In genomic region chr17:6981426-6981825, GRCh38 we compare ENCODE assay signal across 20 cellular contexts. TPM values are rescaled to one million over a fixed set of nuclear protein-coding genes. Genes with fewer than 3 reads are reported as not detected.
"Had no signal": no experiment of that assay in that cellular context is flagged by ENCODE, and none has a peak within 500 bp of the region (broad histone marks: within the 10 kb centered on the region; RNA-seq: fewer than 3 reads in every experiment).

No MANE protein-coding gene starts in this region.

- H3K36me3 ChIP-seq: breast epithelium, neutrophil, right atrium auricular region, uterus, WERI-Rb-1 had no signal

- DNase-seq: activated CD4-positive, alpha-beta T cell treated with anti-CD3 and anti-CD28 coated beads for 36 hours; activated effector memory CD4-positive, alpha-beta T cell treated with Interleukin-2 at 50 U/mL for 16 hours; aorta; dorsolateral prefrontal cortex; left cardiac atrium; mammary epithelial cell; naive thymus-derived CD8-positive, alpha-beta T cell; posterior cingulate gyrus; stimulated activated CD4-positive, alpha-beta T cell treated with anti-CD3 and anti-CD28 coated beads, Interleukin-4, amount 100 ng/mL, for 4 hours; stimulated activated naive CD8-positive, alpha-beta T cell treated with anti-CD3 and anti-CD28 coated beads, Interleukin-15, amount 100 ng/mL, for 72 hours; uterus; WERI-Rb-1 had no signal

- H3K36me3 Mint-ChIP-seq: naive thymus-derived CD8-positive, alpha-beta T cell had no signal

- H3K4me3 ChIP-seq: breast epithelium, dorsolateral prefrontal cortex, right atrium auricular region, skin epidermis, uterus had no signal

- H3K27ac ChIP-seq: breast epithelium, dorsolateral prefrontal cortex, neutrophil, right atrium auricular region, skin epidermis, uterus, WERI-Rb-1 had no signal

- ATAC-seq: activated CD4-positive, alpha-beta T cell treated with anti-CD3 and anti-CD28 coated beads for 36 hours; left cardiac atrium; naive thymus-derived CD8-positive, alpha-beta T cell; stimulated activated naive CD8-positive, alpha-beta T cell treated with anti-CD3 and anti-CD28 coated beads, Interleukin-15, amount 100 ng/mL, for 72 hours had no signal

- H3K27me3 Mint-ChIP-seq: activated CD4-positive, alpha-beta T cell treated with anti-CD3 and anti-CD28 coated beads for 36 hours; activated naive CD8-positive, alpha-beta T cell; naive thymus-derived CD8-positive, alpha-beta T cell; stimulated activated naive CD8-positive, alpha-beta T cell treated with anti-CD3 and anti-CD28 coated beads, Interleukin-15, amount 100 ng/mL, for 72 hours had no signal

- H3K27me3 ChIP-seq: breast epithelium, dorsolateral prefrontal cortex, neutrophil, right atrium auricular region, uterus had no signal

- H3K9me3 ChIP-seq: breast epithelium, neutrophil, uterus had no signal

- H3K4me1 ChIP-seq: breast epithelium, right atrium auricular region, uterus had no signal

- H3K9me3 Mint-ChIP-seq: stimulated activated naive CD8-positive, alpha-beta T cell treated with anti-CD3 and anti-CD28 coated beads, Interleukin-15, amount 100 ng/mL, for 72 hours had no signal

- H3K4me3 Mint-ChIP-seq: activated CD4-positive, alpha-beta T cell treated with anti-CD3 and anti-CD28 coated beads for 36 hours; activated naive CD8-positive, alpha-beta T cell; T-helper 1 cell treated with Interleukin-12 subunit alpha and Interleukin-12 subunit beta and Interleukin-4 antibody, amounts not matched to agents 30 μg/mL and 1 μg/mL, for 36 hours had no signal

RNA-seq across cellular contexts. Expression of gene ALOX12, which starts 14.4 kb away (rescaled TPM):
- total RNA-seq: activated CD4-positive, alpha-beta T cell treated with anti-CD3 and anti-CD28 coated beads for 36 hours; aorta; breast epithelium; chondrocyte; mammary epithelial cell; naive thymus-derived CD8-positive, alpha-beta T cell had no signal

RNA-seq across cellular contexts. Expression of gene BCL6B, which starts 41.4 kb away (rescaled TPM):
- total RNA-seq: chondrocyte; mammary epithelial cell; mononuclear cell; naive thymus-derived CD8-positive, alpha-beta T cell had no signal
